15 cellular contexts compared by ENCODE assay signal in genomic region chr13:106986687-106987434, GRCh38.
"Had no signal": no experiment of that assay in that cellular context is flagged by ENCODE, and none has a peak within 500 bp of the region (broad histone marks: within the 10 kb centered on the region; RNA-seq: fewer than 3 reads in every experiment).

No MANE protein-coding gene starts in this region.

- H3K27ac Mint-ChIP-seq: activated naive CD8-positive, alpha-beta T cell treated with anti-CD3 and anti-CD28 coated beads, Interleukin-2, amount 10 ng/mL, durations not matched to agents 7 days and 5 days; activated T-helper 1 cell treated with anti-CD3 and anti-CD28 coated beads, Interleukin-12 subunit alpha, Interleukin-12 subunit beta, Interleukin-2, Interleukin-4 antibody, amounts not matched to agents 30 ng/mL and 10 ng/mL and 1 ng/mL, durations not matched to agents 14 hours and 24 hours and 36 hours had no signal

- H3K4me3 ChIP-seq: lower lobe of right lung, ovary, sigmoid colon, spleen, stomach, thoracic aorta had no signal

- H3K27ac ChIP-seq: lower lobe of right lung, ovary, sigmoid colon, stomach, thoracic aorta had no signal

- H3K9me3 ChIP-seq: lower lobe of right lung, ovary, sigmoid colon, spleen, stomach, thoracic aorta had no signal

- H3K4me3 Mint-ChIP-seq: activated naive CD8-positive, alpha-beta T cell treated with anti-CD3 and anti-CD28 coated beads, Interleukin-2, amount 10 ng/mL, durations not matched to agents 7 days and 5 days; activated T-helper 1 cell treated with anti-CD3 and anti-CD28 coated beads, Interleukin-12 subunit alpha, Interleukin-12 subunit beta, Interleukin-2, Interleukin-4 antibody, amounts not matched to agents 30 ng/mL and 10 ng/mL and 1 ng/mL, durations not matched to agents 14 hours and 24 hours and 36 hours; endodermal cell; neural crest cell had no signal

- H3K4me1 ChIP-seq: sigmoid colon, stomach had no signal

- ATAC-seq: lower lobe of right lung had no signal

- DNase-seq: activated CD4-positive, alpha-beta T cell treated with anti-CD3 and anti-CD28 coated beads, Interleukin-2, amount 50 U/mL, for 1 hour; activated naive CD4-positive, alpha-beta T cell; activated naive CD8-positive, alpha-beta T cell treated with anti-CD3 and anti-CD28 coated beads, Interleukin-2, amount 10 ng/mL, durations not matched to agents 7 days and 5 days; erythroblast; hippocampal formation; lower lobe of right lung; ovary; sigmoid colon; spleen; stomach; SW 1271 had no signal

- H3K27me3 Mint-ChIP-seq: activated naive CD8-positive, alpha-beta T cell treated with anti-CD3 and anti-CD28 coated beads, Interleukin-2, amount 10 ng/mL, durations not matched to agents 7 days and 5 days had no signal

- H3K36me3 ChIP-seq: lower lobe of right lung, ovary, sigmoid colon, spleen, stomach, thoracic aorta had no signal

- H3K36me3 Mint-ChIP-seq: activated naive CD8-positive, alpha-beta T cell treated with anti-CD3 and anti-CD28 coated beads, Interleukin-2, amount 10 ng/mL, durations not matched to agents 7 days and 5 days had no signal

- H3K4me1 Mint-ChIP-seq: activated naive CD8-positive, alpha-beta T cell treated with anti-CD3 and anti-CD28 coated beads, Interleukin-2, amount 10 ng/mL, durations not matched to agents 7 days and 5 days had no signal

- H3K9me3 Mint-ChIP-seq: activated naive CD8-positive, alpha-beta T cell treated with anti-CD3 and anti-CD28 coated beads, Interleukin-2, amount 10 ng/mL, durations not matched to agents 7 days and 5 days; endodermal cell; neural crest cell had no signal

- H3K27me3 ChIP-seq: ovary, sigmoid colon, spleen, stomach had no signal
